ENCODE assay signal across 16 cellular contexts in the genomic region with DNA sequence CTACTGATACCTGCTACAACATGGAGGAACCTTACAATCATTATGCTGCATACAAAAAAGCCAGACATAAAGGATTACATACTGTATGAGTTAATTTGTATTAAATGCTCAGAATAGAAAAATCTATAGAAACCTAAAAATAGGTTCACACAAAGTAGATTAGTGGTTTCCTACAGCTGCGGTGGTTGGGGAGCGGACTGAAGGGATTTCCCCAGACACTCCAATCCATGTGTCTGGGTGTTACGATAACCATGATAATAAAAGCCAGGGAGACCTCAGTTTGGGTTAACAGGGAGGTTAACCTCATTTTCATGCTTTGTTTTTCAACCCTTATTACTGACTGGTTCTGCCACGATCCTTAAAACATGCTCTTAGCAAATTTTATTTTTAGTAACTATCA.
DNase-seq lines count a peak whose midpoint lies in the region; ATAC-seq and TF ChIP-seq lines count a peak whose summit lies in the region.
"Had no signal": no experiment of that assay in that cellular context is flagged by ENCODE, and none has a peak within 500 bp of the region (broad histone marks: within the 10 kb centered on the region; RNA-seq: fewer than 3 reads in every experiment).

No MANE protein-coding gene starts in this region.

- ATAC-seq in natural killer cell = peak in 2 of 3 donors; percentile 21 to 84
- no peak for ATAC-seq in natural killer cell treated with Interleukin-12 subunit alpha and Interleukin-12 subunit beta and Interleukin-15 and Interleukin-18, amount 100 ng/mL, for 72 hours
- peak; percentile 66 for ATAC-seq in activated naive CD8-positive, alpha-beta T cell treated with anti-CD3 and anti-CD28 coated beads, Interleukin-2, amount 50 U/mL, for 24 hours
- ATAC-seq in naive thymus-derived CD8-positive, alpha-beta T cell = peak; percentile 33 to 65
- ATAC-seq in HG02852 (IDR thresholded peaks at IDR 0.05; ENCODE audit: unreplicated experiment) = no peak

- H3K36me3 Mint-ChIP-seq in natural killer cell = no peaks in the 10 kb centered on the region
- H3K36me3 Mint-ChIP-seq in natural killer cell treated with Interleukin-12 subunit alpha and Interleukin-12 subunit beta and Interleukin-15 and Interleukin-18, amount 100 ng/mL, for 72 hours = peaks cover 11% of the 10 kb centered on the region
- H3K36me3 Mint-ChIP-seq in activated naive CD8-positive, alpha-beta T cell treated with anti-CD3 and anti-CD28 coated beads, Interleukin-2, amount 50 U/mL, for 24 hours (ENCODE audit: low read depth) = no peaks in the 10 kb centered on the region
- H3K36me3 Mint-ChIP-seq in naive thymus-derived CD8-positive, alpha-beta T cell = peaks cover 0 to 11% (median 0%) of the 10 kb centered on the region in 3 donors
- no peaks in the 10 kb centered on the region for H3K36me3 Mint-ChIP-seq in activated naive CD4-positive, alpha-beta T cell treated with anti-CD3 and anti-CD28 coated beads for 36 hours (ENCODE audit: low read depth)

- no peak for TF ChIP-seq CTCF in natural killer cell (IDR thresholded peaks at IDR 0.05)

- peaks cover 15 to 68% of the 10 kb centered on the region in 2 donors for H3K27me3 Mint-ChIP-seq in natural killer cell (ENCODE audit: low read depth in 2 of 2)
- H3K27me3 Mint-ChIP-seq in natural killer cell treated with Interleukin-12 subunit alpha and Interleukin-12 subunit beta and Interleukin-15 and Interleukin-18, amount 100 ng/mL, for 72 hours = peaks cover 23 to 27% of the 10 kb centered on the region in 2 donors
- H3K27me3 Mint-ChIP-seq in activated naive CD8-positive, alpha-beta T cell treated with anti-CD3 and anti-CD28 coated beads, Interleukin-2, amount 50 U/mL, for 24 hours = peaks cover 19% of the 10 kb centered on the region
- H3K27me3 Mint-ChIP-seq in naive thymus-derived CD8-positive, alpha-beta T cell = peaks cover 0 to 9% (median 0%) of the 10 kb centered on the region in 5 donors
- H3K27me3 Mint-ChIP-seq in activated naive CD4-positive, alpha-beta T cell treated with anti-CD3 and anti-CD28 coated beads for 36 hours (ENCODE audit: low read depth) = peaks cover 10% of the 10 kb centered on the region

- peaks cover 20 to 30% of the 10 kb centered on the region in 2 donors for H3K4me1 Mint-ChIP-seq in natural killer cell
- peaks cover 20 to 21% of the 10 kb centered on the region in 2 donors for H3K4me1 Mint-ChIP-seq in natural killer cell treated with Interleukin-12 subunit alpha and Interleukin-12 subunit beta and Interleukin-15 and Interleukin-18, amount 100 ng/mL, for 72 hours (ENCODE audit: low read depth in 2 of 2)
- peaks cover 45% of the 10 kb centered on the region for H3K4me1 Mint-ChIP-seq in activated naive CD8-positive, alpha-beta T cell treated with anti-CD3 and anti-CD28 coated beads, Interleukin-2, amount 50 U/mL, for 24 hours
- peaks cover 31 to 47% (median 39%) of the 10 kb centered on the region in 4 donors for H3K4me1 Mint-ChIP-seq in naive thymus-derived CD8-positive, alpha-beta T cell
- no peaks in the 10 kb centered on the region for H3K4me1 Mint-ChIP-seq in activated naive CD4-positive, alpha-beta T cell treated with anti-CD3 and anti-CD28 coated beads for 36 hours (ENCODE audit: low read depth)

- no peaks in the 10 kb centered on the region for H3K9me3 Mint-ChIP-seq in natural killer cell
- H3K9me3 Mint-ChIP-seq in natural killer cell treated with Interleukin-12 subunit alpha and Interleukin-12 subunit beta and Interleukin-15 and Interleukin-18, amount 100 ng/mL, for 72 hours = no peaks in the 10 kb centered on the region
- peaks cover 5% of the 10 kb centered on the region for H3K9me3 Mint-ChIP-seq in activated naive CD8-positive, alpha-beta T cell treated with anti-CD3 and anti-CD28 coated beads, Interleukin-2, amount 50 U/mL, for 24 hours
- peaks cover 0 to 17% (median 4%) of the 10 kb centered on the region in 9 donors for H3K9me3 Mint-ChIP-seq in naive thymus-derived CD8-positive, alpha-beta T cell
- H3K9me3 Mint-ChIP-seq in activated naive CD4-positive, alpha-beta T cell treated with anti-CD3 and anti-CD28 coated beads for 36 hours = peaks cover 6% of the 10 kb centered on the region

- H3K4me3 Mint-ChIP-seq in natural killer cell = no peak overlapping the region
- H3K4me3 Mint-ChIP-seq in natural killer cell treated with Interleukin-12 subunit alpha and Interleukin-12 subunit beta and Interleukin-15 and Interleukin-18, amount 100 ng/mL, for 72 hours = no peak overlapping the region
- H3K4me3 Mint-ChIP-seq in activated naive CD8-positive, alpha-beta T cell treated with anti-CD3 and anti-CD28 coated beads, Interleukin-2, amount 50 U/mL, for 24 hours = peak overlapping the region; percentile 21
- peak overlapping the region in 5 of 10 donors; percentile 13 to 40 (median 22) for H3K4me3 Mint-ChIP-seq in naive thymus-derived CD8-positive, alpha-beta T cell
- H3K4me3 Mint-ChIP-seq in activated naive CD4-positive, alpha-beta T cell treated with anti-CD3 and anti-CD28 coated beads for 36 hours = no peak overlapping the region

- POLR2A ChIA-PET in naive thymus-derived CD8-positive, alpha-beta T cell (lab: Charles Lee) = interaction anchor here (0.8 to 1.0 kb wide), 2 partner anchors 17 to 26 kb away, joined by 4 read pairs; no protein-coding TSS in a partner anchor

- intact Hi-C loops in natural killer cell (cut with micrococcal nuclease) = no loop called here
- intact Hi-C loops in activated naive CD4-positive, alpha-beta T cell treated with anti-CD3 and anti-CD28 coated beads for 36 hours (cut with micrococcal nuclease) = no loop called here

- DNase-seq in natural killer cell (no peak), H4 (ENCODE audit: low spot score) (no peak), cortex of kidney (lab: John Stamatoyannopoulos, UW) (no peak)
- no peak for DNase-seq in natural killer cell treated with Interleukin-12 subunit alpha and Interleukin-12 subunit beta and Interleukin-15 and Interleukin-18, amount 100 ng/mL, for 72 hours (ENCODE audit: low spot score)
- peak; percentile 23 for DNase-seq in activated naive CD8-positive, alpha-beta T cell treated with anti-CD3 and anti-CD28 coated beads, Interleukin-2, amount 50 U/mL, for 24 hours
- DNase-seq in naive thymus-derived CD8-positive, alpha-beta T cell = peak in 1 of 10 donors; percentile 12
- no peak for DNase-seq in activated naive CD4-positive, alpha-beta T cell treated with anti-CD3 and anti-CD28 coated beads for 36 hours
- DNase-seq: C1 segment of cervical spinal cord, COR-L47, IMR-90, NCI-H1048, NCI-H1694, NCI-H748 treated with DMSO at 0.1 percent for 48 hours, Peyer's patch, SHP77 had no signal

- CTCF ChIA-PET in activated naive CD4-positive, alpha-beta T cell treated with anti-CD3 and anti-CD28 coated beads for 36 hours (lab: Charles Lee) = no interaction called here

- no peak overlapping the region for H3K27ac Mint-ChIP-seq in natural killer cell
- no peak overlapping the region for H3K27ac Mint-ChIP-seq in natural killer cell treated with Interleukin-12 subunit alpha and Interleukin-12 subunit beta and Interleukin-15 and Interleukin-18, amount 100 ng/mL, for 72 hours
- peak overlapping the region; percentile 61 for H3K27ac Mint-ChIP-seq in activated naive CD8-positive, alpha-beta T cell treated with anti-CD3 and anti-CD28 coated beads, Interleukin-2, amount 50 U/mL, for 24 hours
- H3K27ac Mint-ChIP-seq in naive thymus-derived CD8-positive, alpha-beta T cell = peak overlapping the region in 2 of 10 donors; percentile 13
- no peak overlapping the region for H3K27ac Mint-ChIP-seq in activated naive CD4-positive, alpha-beta T cell treated with anti-CD3 and anti-CD28 coated beads for 36 hours

Comparison
In these comparisons a context has a peak if more than half of its experiments do, and no peak if none do; other contexts are left out.
1. ATAC-seq: peak in natural killer cell (2 of 3), activated naive CD8-positive, alpha-beta T cell treated with anti-CD3 and anti-CD28 coated beads, Interleukin-2, amount 50 U/mL, for 24 hours (single experiment) and naive thymus-derived CD8-positive, alpha-beta T cell (2 of 2); none in natural killer cell treated with Interleukin-12 subunit alpha and Interleukin-12 subunit beta and Interleukin-15 and Interleukin-18, amount 100 ng/mL, for 72 hours (0 of 2) and HG02852 (single experiment).